1 cellular context compared by ENCODE assay signal in genomic region chr12:82942963-82943362, GRCh38.
TF ChIP-seq lines count a peak whose summit lies in the region.

No MANE protein-coding gene starts in this region.

TF ChIP-seq in HepG2, 621 proteins besides CTCF, POLR2A, EP300 and RAD21 (continued from another document):
- TF ChIP-seq, protein P1, sequence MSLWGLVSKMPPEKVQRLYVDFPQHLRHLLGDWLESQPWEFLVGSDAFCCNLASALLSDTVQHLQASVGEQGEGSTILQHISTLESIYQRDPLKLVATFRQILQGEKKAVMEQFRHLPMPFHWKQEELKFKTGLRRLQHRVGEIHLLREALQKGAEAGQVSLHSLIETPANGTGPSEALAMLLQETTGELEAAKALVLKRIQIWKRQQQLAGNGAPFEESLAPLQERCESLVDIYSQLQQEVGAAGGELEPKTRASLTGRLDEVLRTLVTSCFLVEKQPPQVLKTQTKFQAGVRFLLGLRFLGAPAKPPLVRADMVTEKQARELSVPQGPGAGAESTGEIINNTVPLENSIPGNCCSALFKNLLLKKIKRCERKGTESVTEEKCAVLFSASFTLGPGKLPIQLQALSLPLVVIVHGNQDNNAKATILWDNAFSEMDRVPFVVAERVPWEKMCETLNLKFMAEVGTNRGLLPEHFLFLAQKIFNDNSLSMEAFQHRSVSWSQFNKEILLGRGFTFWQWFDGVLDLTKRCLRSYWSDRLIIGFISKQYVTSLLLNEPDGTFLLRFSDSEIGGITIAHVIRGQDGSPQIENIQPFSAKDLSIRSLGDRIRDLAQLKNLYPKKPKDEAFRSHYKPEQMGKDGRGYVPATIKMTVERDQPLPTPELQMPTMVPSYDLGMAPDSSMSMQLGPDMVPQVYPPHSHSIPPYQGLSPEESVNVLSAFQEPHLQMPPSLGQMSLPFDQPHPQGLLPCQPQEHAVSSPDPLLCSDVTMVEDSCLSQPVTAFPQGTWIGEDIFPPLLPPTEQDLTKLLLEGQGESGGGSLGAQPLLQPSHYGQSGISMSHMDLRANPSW (CRISPR knock-in tag; IDR thresholded peaks at IDR 0.05; ENCODE audit: borderline replicate concordance): no peak
- TF ChIP-seq KDM2A (CRISPR knock-in tag; IDR thresholded peaks at IDR 0.05; ENCODE audit: borderline replicate concordance, low read depth) (no peak), HNRNPLL (IDR thresholded peaks at IDR 0.05; ENCODE audit: low read depth, low read length, poor library complexity, severe bottlenecking) (no peak), HOXD1 (CRISPR knock-in tag; IDR thresholded peaks at IDR 0.05) (no peak), ZNF20 (CRISPR knock-in tag; IDR thresholded peaks at IDR 0.05) (no peak), ZNF792 (CRISPR knock-in tag; IDR thresholded peaks at IDR 0.05) (no peak)
TF ChIP-seq in HepG2: peak in this region for 0.
